ENCODE assay signal across 12 cellular contexts in genomic region chr4:102623622-102624021, GRCh38.
A peak's percentile ranks its signal among the peaks of the same experiment; 100 is the strongest.
DNase-seq lines count a peak whose midpoint lies in the region; ATAC-seq and TF ChIP-seq lines count a peak whose summit lies in the region.
"Had no signal": no experiment of that assay in that cellular context is flagged by ENCODE, and none has a peak within 500 bp of the region (broad histone marks: within the 10 kb centered on the region; RNA-seq: fewer than 3 reads in every experiment).

No MANE protein-coding gene starts in this region.

- H3K4me1 Mint-ChIP-seq in effector memory CD8-positive, alpha-beta T cell (ENCODE audit: low read depth in 2 of 2), result peaks cover 6 to 15% of the 10 kb centered on the region in 2 donors
- H3K4me1 Mint-ChIP-seq in activated naive CD8-positive, alpha-beta T cell treated with anti-CD3 and anti-CD28 coated beads for 36 hours, result peaks cover 59% of the 10 kb centered on the region

- H3K4me3 ChIP-seq in DND-41 (ENCODE audit: low read depth in 1 of 2, low read length in 2 of 2) (no peak overlapping the region), adrenal gland (no peak overlapping the region), psoas muscle (no peak overlapping the region)

- H3K4me2 ChIP-seq in DND-41 (ENCODE audit: insufficient read depth, low read length), result no peak overlapping the region

- DNase-seq in DND-41 (no peak), adrenal gland (peak in 4 of 7 donors; percentile 25 to 39 (median 30)), myocyte (ENCODE audit: low read depth) (peak; percentile 65), T-helper 9 cell (no peak), psoas muscle (no peak)
- no peak for DNase-seq in effector memory CD8-positive, alpha-beta T cell
- DNase-seq in activated naive CD8-positive, alpha-beta T cell treated with anti-CD3 and anti-CD28 coated beads for 36 hours, result no peak
- DNase-seq: activated CD4-positive, alpha-beta memory T cell treated with anti-CD3 and anti-CD28 coated beads, Interleukin-2, amount 10 ng/mL, durations not matched to agents 7 days and 5 days; occipital lobe had no signal

- no peak for TF ChIP-seq POLR2A in adrenal gland (IDR thresholded peaks at IDR 0.05)

- no peaks in the 10 kb centered on the region for H3K36me3 ChIP-seq in DND-41 (ENCODE audit: insufficient read depth, low read length)
- H3K36me3 ChIP-seq in adrenal gland (replicated peaks in 1 of 2), result no peaks in the 10 kb centered on the region
- H3K36me3 ChIP-seq in psoas muscle (ENCODE audit: insufficient read depth in 1 of 2, low read depth in 1 of 2), result no peaks in the 10 kb centered on the region

- H3K4me3 Mint-ChIP-seq in effector memory CD8-positive, alpha-beta T cell, result no peak overlapping the region
- no peak overlapping the region for H3K4me3 Mint-ChIP-seq in activated naive CD8-positive, alpha-beta T cell treated with anti-CD3 and anti-CD28 coated beads for 36 hours
- H3K4me3 Mint-ChIP-seq: activated CD4-positive, alpha-beta memory T cell treated with anti-CD3 and anti-CD28 coated beads, Interleukin-2, amount 10 ng/mL, durations not matched to agents 7 days and 5 days; IgD-negative memory B cell had no signal

- intact Hi-C loops in adrenal gland (cut with DNase I) (loop anchor here (5.0 to 10.0 kb wide), 2 partner anchors 384 to 471 kb away; partner anchors contain the start of gene BDH2 (in 1 of the 2)), psoas muscle (cut with DNase I) (loop anchor here (2.0 to 5.0 kb wide), 4 partner anchors 176 to 479 kb away; partner anchors contain the start of gene BDH2 (in 1 of the 2))

- H3K27me3 Mint-ChIP-seq in effector memory CD8-positive, alpha-beta T cell, result no peaks in the 10 kb centered on the region
- H3K27me3 Mint-ChIP-seq in activated naive CD8-positive, alpha-beta T cell treated with anti-CD3 and anti-CD28 coated beads for 36 hours, result no peaks in the 10 kb centered on the region
- H3K27me3 Mint-ChIP-seq: activated CD4-positive, alpha-beta memory T cell treated with anti-CD3 and anti-CD28 coated beads, Interleukin-2, amount 10 ng/mL, durations not matched to agents 7 days and 5 days; IgD-negative memory B cell had no signal

- TF ChIP-seq CTCF in DND-41 (IDR thresholded peaks at IDR 0.05; ENCODE audit: borderline replicate concordance, extremely low read depth, low read length, poor library complexity, severe bottlenecking) (peak; percentile 48), adrenal gland (IDR thresholded peaks at IDR 0.05) (peak in 1 of 6 experiments; percentile 12), psoas muscle (IDR thresholded peaks at IDR 0.05) (no peak)

- H3K79me2 ChIP-seq in DND-41 (ENCODE audit: insufficient read depth, low read length), result no peaks in the 10 kb centered on the region

- H4K20me1 ChIP-seq in DND-41 (ENCODE audit: insufficient read depth, low read length), result no peaks in the 10 kb centered on the region

- H3K4me1 ChIP-seq in DND-41 (ENCODE audit: insufficient read depth, low read length), result peaks cover 14% of the 10 kb centered on the region
- no peaks in the 10 kb centered on the region for H3K4me1 ChIP-seq in adrenal gland (replicated peaks in 1 of 2)
- H3K4me1 ChIP-seq in psoas muscle, result peaks cover 8% of the 10 kb centered on the region

- H3K27ac ChIP-seq in DND-41 (ENCODE audit: low read length) (no peak overlapping the region), adrenal gland (no peak overlapping the region), psoas muscle (no peak overlapping the region)
- H3K27ac ChIP-seq: epithelial cell of prostate had no signal

- 67 to 77% (median 72%) methylated on average over 5 of the region's 5 CpGs for WGBS in adrenal gland, 4 donors
- WGBS in psoas muscle, 3 donors, result 49 to 63% (median 50%) methylated on average over 5 of the region's 5 CpGs

- no peak overlapping the region for H2AFZ ChIP-seq in DND-41 (ENCODE audit: low read depth, low read length)

- ATAC-seq in DND-41 (ENCODE audit: insufficient read depth, low read depth), result 0 out of 3 replicates have a peak, but pooled peaks have one; percentile 14
- no peak for ATAC-seq in effector memory CD8-positive, alpha-beta T cell (replicated peaks)
- no peak for ATAC-seq in psoas muscle

- no peak for TF ChIP-seq EP300 in Ishikawa (IDR thresholded peaks at IDR 0.05; ENCODE audit: borderline replicate concordance)

- H3K36me3 Mint-ChIP-seq in effector memory CD8-positive, alpha-beta T cell (ENCODE audit: insufficient read depth), result no peaks in the 10 kb centered on the region
- peaks cover 12% of the 10 kb centered on the region for H3K36me3 Mint-ChIP-seq in activated naive CD8-positive, alpha-beta T cell treated with anti-CD3 and anti-CD28 coated beads for 36 hours
- H3K36me3 Mint-ChIP-seq: IgD-negative memory B cell had no signal

- no peak overlapping the region for H3K9ac ChIP-seq in DND-41 (ENCODE audit: low read depth, low read length)

- TF ChIP-seq RAD21 in Ishikawa (IDR thresholded peaks at IDR 0.05; ENCODE audit: low read depth), result peak; percentile 56; the same call in 1 of the 2 replicates

- no peaks in the 10 kb centered on the region for H3K27me3 ChIP-seq in DND-41 (ENCODE audit: insufficient read depth, low read length, poor library complexity)
- H3K27me3 ChIP-seq in adrenal gland, result no peaks in the 10 kb centered on the region
- no peaks in the 10 kb centered on the region for H3K27me3 ChIP-seq in psoas muscle (ENCODE audit: insufficient read depth in 3 of 3, low read length in 2 of 3)

- no peaks in the 10 kb centered on the region for H3K9me3 Mint-ChIP-seq in effector memory CD8-positive, alpha-beta T cell
- peaks cover 6% of the 10 kb centered on the region for H3K9me3 Mint-ChIP-seq in activated naive CD8-positive, alpha-beta T cell treated with anti-CD3 and anti-CD28 coated beads for 36 hours
- H3K9me3 Mint-ChIP-seq: activated CD4-positive, alpha-beta memory T cell treated with anti-CD3 and anti-CD28 coated beads, Interleukin-2, amount 10 ng/mL, durations not matched to agents 7 days and 5 days; IgD-negative memory B cell had no signal

- no peak overlapping the region for H3K27ac Mint-ChIP-seq in effector memory CD8-positive, alpha-beta T cell
- no peak overlapping the region for H3K27ac Mint-ChIP-seq in activated naive CD8-positive, alpha-beta T cell treated with anti-CD3 and anti-CD28 coated beads for 36 hours
- H3K27ac Mint-ChIP-seq: activated CD4-positive, alpha-beta memory T cell treated with anti-CD3 and anti-CD28 coated beads, Interleukin-2, amount 10 ng/mL, durations not matched to agents 7 days and 5 days; IgD-negative memory B cell had no signal

- H3K9me3 ChIP-seq in DND-41 (ENCODE audit: insufficient read depth, low read length, severe bottlenecking) (no peaks in the 10 kb centered on the region), adrenal gland (replicated peaks in 1 of 3) (no peaks in the 10 kb centered on the region), psoas muscle (no peaks in the 10 kb centered on the region)

TF ChIP-seq in Ishikawa, 13 proteins besides CTCF, POLR2A, EP300 and RAD21:
- TF ChIP-seq MAX (IDR thresholded peaks at IDR 0.05), result no peak
- no peak for TF ChIP-seq CEBPB (IDR thresholded peaks at IDR 0.05)
- no peak for TF ChIP-seq YY1 (IDR thresholded peaks at IDR 0.05; ENCODE audit: low read depth)
- no peak for TF ChIP-seq CREB1 (IDR thresholded peaks at IDR 0.05; ENCODE audit: low read depth)
- no peak for TF ChIP-seq NFIC (IDR thresholded peaks at IDR 0.05)
- no peak for TF ChIP-seq EGR1 (IDR thresholded peaks at IDR 0.05)
- TF ChIP-seq REST (IDR thresholded peaks at IDR 0.05; ENCODE audit: low read depth), result no peak
- TF ChIP-seq FOXM1 (IDR thresholded peaks at IDR 0.05; ENCODE audit: borderline replicate concordance, low read depth), result no peak

Comparison
In these comparisons a context has a peak if more than half of its experiments do, and no peak if none do; other contexts are left out.
1. DNase-seq: peak in adrenal gland (4 of 7) and myocyte (single experiment); none in DND-41 (single experiment), T-helper 9 cell (single experiment), effector memory CD8-positive, alpha-beta T cell (0 of 3), activated naive CD8-positive, alpha-beta T cell treated with anti-CD3 and anti-CD28 coated beads for 36 hours (single experiment) and psoas muscle (0 of 2).